Comparison of ENCODE assay signal across 23 cellular contexts in the genomic region with DNA sequence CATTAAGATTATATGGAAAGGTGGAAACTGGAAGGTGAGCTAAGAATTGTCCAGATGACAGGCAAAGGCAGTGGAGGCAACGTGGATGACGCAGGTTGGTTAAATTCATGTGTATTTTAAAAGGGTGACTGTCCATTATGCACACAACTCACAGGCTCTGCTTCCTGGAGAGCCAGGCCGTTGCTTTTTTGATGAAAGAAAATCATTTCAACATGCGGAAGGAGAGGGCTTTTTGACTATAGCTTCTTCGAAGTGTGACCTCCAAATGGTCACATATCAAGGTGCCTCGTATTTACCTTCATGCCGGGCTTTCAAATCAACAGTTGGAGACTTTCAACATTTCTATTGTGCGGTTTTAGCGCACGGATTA.
DNase-seq lines count a peak whose midpoint lies in the region; ATAC-seq, FAIRE-seq and TF ChIP-seq lines count a peak whose summit lies in the region.
"Had no signal": no experiment of that assay in that cellular context is flagged by ENCODE, and none has a peak within 500 bp of the region (broad histone marks: within the 10 kb centered on the region; RNA-seq: fewer than 3 reads in every experiment).

No MANE protein-coding gene starts in this region.

- no TSS peak for BruUV-seq in HepG2 (replicated peaks; lab: Mats Ljungman, UMichigan)

- no peaks in the 10 kb centered on the region for H3K27me3 ChIP-seq in HepG2 (ENCODE audit: control insufficient read depth in 1 of 2, insufficient read depth in 2 of 2, low read length in 2 of 2)
- no peaks in the 10 kb centered on the region for H3K27me3 ChIP-seq in right lobe of liver
- H3K27me3 ChIP-seq: BLaER1 treated with 17β-estradiol and CSF1 and Interleukin-3, amounts not matched to agents 10 nM and 100 nM had no signal

- ATAC-seq in HepG2 (no peak), right lobe of liver (no peak), T-cell (replicated peaks in 1 of 4) (no peak), HG03045 (IDR thresholded peaks at IDR 0.05; ENCODE audit: unreplicated experiment) (no peak)
- ATAC-seq: GM12878 had no signal

- H3K36me3 ChIP-seq in HepG2 (replicated peaks in 1 of 2; ENCODE audit: control insufficient read depth in 1 of 2, insufficient read depth in 2 of 2, low read length in 2 of 2) (no peaks in the 10 kb centered on the region), right lobe of liver (no peaks in the 10 kb centered on the region)
- H3K36me3 ChIP-seq: HAP-1 had no signal

- H2AFZ ChIP-seq in HepG2 (ENCODE audit: low read length): no peak overlapping the region

- H3K27ac Mint-ChIP-seq in neural crest cell (ENCODE audit: unreplicated experiment) (no peak overlapping the region), type B pancreatic cell (peak overlapping the region; percentile 2), T-cell (no peak overlapping the region)
- H3K27ac Mint-ChIP-seq: B cell; CD14-positive monocyte; CD4-positive, alpha-beta T cell; CD8-positive, alpha-beta memory T cell; HFFc6 had no signal

- H3K4me2 ChIP-seq in HepG2 (ENCODE audit: low read depth, low read length): no peak overlapping the region
- H3K4me2 ChIP-seq: BLaER1 treated with 17β-estradiol and CSF1 and Interleukin-3, amounts not matched to agents 10 nM and 100 nM had no signal

- H3K27me3 Mint-ChIP-seq in neural crest cell (ENCODE audit: low read depth) (no peaks in the 10 kb centered on the region), type B pancreatic cell (no peaks in the 10 kb centered on the region), T-cell (no peaks in the 10 kb centered on the region)
- H3K27me3 Mint-ChIP-seq: B cell; CD4-positive, alpha-beta T cell had no signal

- no peak for FAIRE-seq in HepG2 (lab: Jason Lieb, UNC)
- FAIRE-seq: A204.1, D721Med, GM12878, H54 had no signal

- peaks cover 67% of the 10 kb centered on the region for H3K4me1 Mint-ChIP-seq in neural crest cell
- H3K4me1 Mint-ChIP-seq in type B pancreatic cell (ENCODE audit: unreplicated experiment): peaks cover 45% of the 10 kb centered on the region
- no peaks in the 10 kb centered on the region for H3K4me1 Mint-ChIP-seq in T-cell
- H3K4me1 Mint-ChIP-seq: B cell; CD14-positive monocyte; CD8-positive, alpha-beta memory T cell had no signal

- no peak for TF ChIP-seq CTCF in HepG2 (CRISPR knock-in tag; IDR thresholded peaks at IDR 0.05)
- TF ChIP-seq CTCF in right lobe of liver (IDR thresholded peaks at IDR 0.05): no peak
- TF ChIP-seq CTCF in neural crest cell (conservative IDR thresholded peaks at IDR 0.05): no peak
- no peak for TF ChIP-seq CTCF in type B pancreatic cell (conservative IDR thresholded peaks at IDR 0.05)

- POLR2A ChIA-PET in HepG2 (lab: Yijun Ruan, JAX): no interaction called here
- POLR2A ChIA-PET in T-cell (lab: Charles Lee): no interaction called here

- H3K4me3 ChIP-seq in HepG2 (replicated peaks in 1 of 3; ENCODE audit: insufficient read depth in 1 of 3, low read depth in 2 of 3, low read length in 3 of 3): no peak overlapping the region
- H3K4me3 ChIP-seq in right lobe of liver: no peak overlapping the region
- H3K4me3 ChIP-seq: BLaER1 treated with 17β-estradiol and CSF1 and Interleukin-3, amounts not matched to agents 10 nM and 100 nM; GM12878; HAP-1 had no signal

- DNase-seq in HepG2 (ENCODE audit: low spot score): no peak
- DNase-seq in right lobe of liver: no peak
- no peak for DNase-seq in neural crest cell (ENCODE audit: low read depth, low spot score)
- DNase-seq in type B pancreatic cell (ENCODE audit: extremely low spot score, unreplicated experiment): no peak
- no peak for DNase-seq in T-cell
- DNase-seq: CD4-positive, alpha-beta T cell; CD8-positive, alpha-beta memory T cell; DMS 273 treated with DMSO at 0.1 percent for 48 hours; DMS79; EL; GDM1; GOT3; HFFc6 had no signal

- intact Hi-C loops in HepG2 (cut with micrococcal nuclease; ENCODE audit: unreplicated experiment) (no loop called here), right lobe of liver (cut with DNase I) (no loop called here)

- TF ChIP-seq POLR2A in HepG2 (IDR thresholded peaks at IDR 0.05; ENCODE audit: insufficient read depth in 1 of 2, low read depth in 2 of 2, low read length in 2 of 2) (no peak), right lobe of liver (IDR thresholded peaks at IDR 0.05) (no peak)

- TF ChIP-seq EP300 in HepG2 (IDR thresholded peaks at IDR 0.05; ENCODE audit: low read depth in 2 of 2, low read length in 2 of 2) (no peak), HepG2 (CRISPR knock-in tag; IDR thresholded peaks at IDR 0.05; ENCODE audit: borderline replicate concordance) (no peak)

- no peak for TF ChIP-seq RAD21 in HepG2 (CRISPR knock-in tag; IDR thresholded peaks at IDR 0.05)

- no peaks in the 10 kb centered on the region for H3K79me2 ChIP-seq in HepG2 (ENCODE audit: insufficient read depth, low read length)

- peaks cover 13% of the 10 kb centered on the region for H3K9me3 Mint-ChIP-seq in neural crest cell
- H3K9me3 Mint-ChIP-seq in type B pancreatic cell: peaks cover 12% of the 10 kb centered on the region
- peaks cover 5 to 21% (median 8%) of the 10 kb centered on the region in 3 donors for H3K9me3 Mint-ChIP-seq in T-cell

- in situ Hi-C loops in HepG2 (cut with HindIII; ENCODE audit: extremely low pct_ligation_motif_present, low pct_unique_long_range_greater_than_20kb): no loop called here

- peaks cover 18% of the 10 kb centered on the region for H3K36me3 Mint-ChIP-seq in neural crest cell (ENCODE audit: low read depth)
- H3K36me3 Mint-ChIP-seq in type B pancreatic cell: peaks cover 3% of the 10 kb centered on the region
- no peaks in the 10 kb centered on the region for H3K36me3 Mint-ChIP-seq in T-cell
- H3K36me3 Mint-ChIP-seq: CD14-positive monocyte; CD8-positive, alpha-beta memory T cell had no signal

- no peak overlapping the region for H3K9ac ChIP-seq in HepG2 (ENCODE audit: insufficient read depth, low read depth, low read length)
- H3K9ac ChIP-seq: BLaER1 treated with 17β-estradiol and CSF1 and Interleukin-3, amounts not matched to agents 10 nM and 100 nM had no signal

- H3K9me3 ChIP-seq in HepG2 (ENCODE audit: low read length) (peaks cover 26% of the 10 kb centered on the region), right lobe of liver (no peaks in the 10 kb centered on the region)

- no peaks in the 10 kb centered on the region for H4K20me1 ChIP-seq in HepG2 (ENCODE audit: insufficient read depth, low read length)
- H4K20me1 ChIP-seq: BLaER1 treated with 17β-estradiol and CSF1 and Interleukin-3, amounts not matched to agents 10 nM and 100 nM had no signal

- 58% methylated on average over 10 of the region's 10 CpGs for WGBS in HepG2 (ENCODE audit: low lambda C conversion rate)
- WGBS in right lobe of liver (ENCODE audit: insufficient coverage, low coverage, low lambda C conversion rate, missing lambda C conversion rate): 85% methylated on average over 10 of the region's 10 CpGs

- CTCF ChIA-PET in HepG2 (lab: Yijun Ruan, JAX; ENCODE audit: low intra/inter-chr PET ratio, low total read pairs) (no interaction called here), T-cell (lab: Charles Lee) (interaction anchor here in 1 of 2 donors (0.7 kb wide), 1 partner anchor 1767 kb away, joined by 3 read pairs; no protein-coding TSS in a partner anchor)

- H3K27ac ChIP-seq in HepG2 (ENCODE audit: extremely low read length, insufficient read depth, low read length) (no peak overlapping the region), right lobe of liver (no peak overlapping the region)
- H3K27ac ChIP-seq: 22Rv1; BLaER1 treated with 17β-estradiol and CSF1 and Interleukin-3, amounts not matched to agents 10 nM and 100 nM had no signal

- peak overlapping the region; percentile 8 for H3K4me3 Mint-ChIP-seq in neural crest cell
- no peak overlapping the region for H3K4me3 Mint-ChIP-seq in type B pancreatic cell
- no peak overlapping the region for H3K4me3 Mint-ChIP-seq in T-cell
- H3K4me3 Mint-ChIP-seq: B cell; CD14-positive monocyte; CD4-positive, alpha-beta T cell; CD8-positive, alpha-beta memory T cell; HFFc6 had no signal

- peaks cover 67% of the 10 kb centered on the region for H3K4me1 ChIP-seq in HepG2 (ENCODE audit: insufficient read depth, low read length)
- H3K4me1 ChIP-seq in right lobe of liver: no peaks in the 10 kb centered on the region
- H3K4me1 ChIP-seq: HAP-1 had no signal

TF ChIP-seq in HepG2, 621 proteins besides CTCF, POLR2A, EP300 and RAD21:
- TF ChIP-seq FOXA1 (IDR thresholded peaks at IDR 0.05) (no peak), FOXA1 (CRISPR knock-in tag; IDR thresholded peaks at IDR 0.05) (0 out of 2 replicates have a peak, but pooled peaks have one; percentile 4), ZNF75D (CRISPR knock-in tag; IDR thresholded peaks at IDR 0.05; ENCODE audit: borderline replicate concordance) (no peak), ZNF619 (CRISPR knock-in tag; IDR thresholded peaks at IDR 0.05) (no peak)
